In genomic region chr2:186347472-186347871, GRCh38 we compare ENCODE assay signal across 12 cellular contexts.
A peak's percentile ranks its signal among the peaks of the same experiment; 100 is the strongest.
DNase-seq lines count a peak whose midpoint lies in the region; ATAC-seq and TF ChIP-seq lines count a peak whose summit lies in the region.
"Had no signal": no experiment of that assay in that cellular context is flagged by ENCODE, and none has a peak within 500 bp of the region (broad histone marks: within the 10 kb centered on the region; RNA-seq: fewer than 3 reads in every experiment).

No MANE protein-coding gene starts in this region.

- intact Hi-C loops in activated CD8-positive, alpha-beta T cell treated with anti-CD3 and anti-CD28 coated beads for 36 hours (cut with micrococcal nuclease), result no loop called here

- H3K4me3 Mint-ChIP-seq in activated CD8-positive, alpha-beta T cell treated with anti-CD3 and anti-CD28 coated beads for 36 hours, result no peak overlapping the region
- H3K4me3 Mint-ChIP-seq: IgD-negative memory B cell had no signal

- DNase-seq in NCI-H1105 (lab: John Stamatoyannopoulos, UW) (peak; percentile 37), astrocyte of the cerebellum (ENCODE audit: low read depth) (peak; percentile 24), renal cortical epithelial cell (ENCODE audit: low read depth) (peak; percentile 71), superior temporal gyrus (ENCODE audit: extremely low spot score) (no peak)
- no peak for DNase-seq in activated CD8-positive, alpha-beta memory T cell treated with anti-CD3 and anti-CD28 coated beads for 24 hours
- no peak for DNase-seq in activated CD8-positive, alpha-beta T cell treated with anti-CD3 and anti-CD28 coated beads for 36 hours
- DNase-seq: DMS79 treated with DMSO at 0.1 percent for 48 hours; hippocampal formation; stimulated activated naive CD4-positive, alpha-beta T cell had no signal

- in situ Hi-C loops in astrocyte of the cerebellum (cut with HindIII; ENCODE audit: low sequenced_read_pairs), result no loop called here

- peaks cover 5% of the 10 kb centered on the region for H3K9me3 Mint-ChIP-seq in activated CD8-positive, alpha-beta T cell treated with anti-CD3 and anti-CD28 coated beads for 36 hours

- no peaks in the 10 kb centered on the region for H3K4me1 Mint-ChIP-seq in activated CD8-positive, alpha-beta T cell treated with anti-CD3 and anti-CD28 coated beads for 36 hours (ENCODE audit: low read depth)

- H3K36me3 Mint-ChIP-seq in activated CD8-positive, alpha-beta T cell treated with anti-CD3 and anti-CD28 coated beads for 36 hours (ENCODE audit: low read depth), result peaks cover 19% of the 10 kb centered on the region

- H3K27me3 Mint-ChIP-seq in activated CD8-positive, alpha-beta T cell treated with anti-CD3 and anti-CD28 coated beads for 36 hours, result no peaks in the 10 kb centered on the region
- H3K27me3 Mint-ChIP-seq: IgD-negative memory B cell had no signal

- POLR2A ChIA-PET in activated CD8-positive, alpha-beta T cell treated with anti-CD3 and anti-CD28 coated beads for 36 hours (lab: Charles Lee), result no interaction called here

- H3K27ac Mint-ChIP-seq in activated CD8-positive, alpha-beta T cell treated with anti-CD3 and anti-CD28 coated beads for 36 hours, result no peak overlapping the region
- H3K27ac Mint-ChIP-seq: IgD-negative memory B cell had no signal

- H3K4me3 ChIP-seq in astrocyte of the cerebellum (ENCODE audit: low read depth, low read length), result no peak overlapping the region

- no peak for TF ChIP-seq CTCF in astrocyte of the cerebellum (IDR thresholded peaks at IDR 0.05; ENCODE audit: low read depth, low read length, missing control alignments)
- no peak for TF ChIP-seq CTCF in activated CD8-positive, alpha-beta T cell treated with anti-CD3 and anti-CD28 coated beads for 36 hours (IDR thresholded peaks at IDR 0.05)

- ATAC-seq in GM18868 (IDR thresholded peaks at IDR 0.05; ENCODE audit: unreplicated experiment) (peak; percentile 61), GM18909 (IDR thresholded peaks at IDR 0.05; ENCODE audit: poor library complexity, unreplicated experiment) (no peak)
- ATAC-seq in activated CD8-positive, alpha-beta T cell treated with anti-CD3 and anti-CD28 coated beads for 36 hours, result no peak

- CTCF ChIA-PET in activated CD8-positive, alpha-beta T cell treated with anti-CD3 and anti-CD28 coated beads for 36 hours (lab: Charles Lee), result no interaction called here

Comparison
In these comparisons a context has a peak if more than half of its experiments do, and no peak if none do; other contexts are left out.
1. DNase-seq: peak in NCI-H1105 (single experiment), astrocyte of the cerebellum (single experiment) and renal cortical epithelial cell (single experiment); none in superior temporal gyrus (single experiment), activated CD8-positive, alpha-beta memory T cell treated with anti-CD3 and anti-CD28 coated beads for 24 hours (single experiment) and activated CD8-positive, alpha-beta T cell treated with anti-CD3 and anti-CD28 coated beads for 36 hours (single experiment).